In genomic region chr1:94854458-94855306, GRCh38 we compare ENCODE assay signal across 8 cellular contexts. TPM values are rescaled to one million over a fixed set of nuclear protein-coding genes. Genes with fewer than 3 reads are reported as not detected.
A peak's percentile ranks its signal among the peaks of the same experiment; 100 is the strongest.
DNase-seq lines count a peak whose midpoint lies in the region; TF ChIP-seq lines count a peak whose summit lies in the region.

No MANE protein-coding gene starts in this region.

- no peak overlapping the region for H2BK120ac ChIP-seq in neuronal stem cell (ENCODE audit: low read depth, low read length)

- no peak overlapping the region for H2BK5ac ChIP-seq in neuronal stem cell (ENCODE audit: low read length)

- H3K9ac ChIP-seq in neuronal stem cell (ENCODE audit: low read depth, low read length, poor library complexity) (peak overlapping the region; percentile 68), subcutaneous abdominal adipose tissue (ENCODE audit: low read length in 5 of 5) (peak overlapping the region in 1 of 5 donors; percentile 50)

- peak overlapping the region; percentile 0 for H3K18ac ChIP-seq in neuronal stem cell (ENCODE audit: low read length)

- no peak overlapping the region for H2BK15ac ChIP-seq in neuronal stem cell (ENCODE audit: low read length)

- H2AFZ ChIP-seq in neuronal stem cell (ENCODE audit: low read length), result peak overlapping the region; percentile 93

- H3K4me2 ChIP-seq in neuronal stem cell (ENCODE audit: insufficient read depth, low read length, poor library complexity, severe bottlenecking), result peak overlapping the region; percentile 89

- peak; percentile 90 for TF ChIP-seq CTCF in LNCAP (IDR thresholded peaks at IDR 0.05)

- H3K79me1 ChIP-seq in neuronal stem cell (ENCODE audit: low read depth, low read length), result no peaks in the 10 kb centered on the region

- H3K27me3 ChIP-seq in neuronal stem cell (ENCODE audit: control insufficient read depth in 3 of 3, insufficient read depth in 3 of 3, low read depth in 1 of 3, low read length in 3 of 3) (no peaks in the 10 kb centered on the region), subcutaneous abdominal adipose tissue (ENCODE audit: control insufficient read depth in 5 of 5, insufficient read depth in 4 of 5, low read length in 5 of 5) (no peaks in the 10 kb centered on the region)

- no peaks in the 10 kb centered on the region for H3K36me3 ChIP-seq in neuronal stem cell (replicated peaks in 1 of 2; ENCODE audit: control insufficient read depth in 2 of 2, insufficient read depth in 2 of 2, low read length in 2 of 2)
- H3K36me3 ChIP-seq in subcutaneous abdominal adipose tissue (ENCODE audit: control insufficient read depth in 5 of 5, insufficient read depth in 5 of 5, low read length in 5 of 5), result no peaks in the 10 kb centered on the region

- H3K14ac ChIP-seq in neuronal stem cell (ENCODE audit: low read length), result no peak overlapping the region

- peaks cover 0 to 10% of the 10 kb centered on the region in 2 donors for H3K4me1 ChIP-seq in neuronal stem cell (ENCODE audit: control insufficient read depth in 2 of 2, insufficient read depth in 1 of 2, low read depth in 1 of 2, low read length in 2 of 2)
- peaks cover 0 to 10% (median 4%) of the 10 kb centered on the region in 5 donors for H3K4me1 ChIP-seq in subcutaneous abdominal adipose tissue (ENCODE audit: control insufficient read depth in 5 of 5, insufficient read depth in 5 of 5, low read length in 5 of 5)

- DNase-seq in ELF-1 (ENCODE audit: low read depth, low spot score) (peak; percentile 93), H4 (ENCODE audit: low spot score) (peak; percentile 87), RPMI8226 (peak; percentile 76), germinal center (ENCODE audit: low spot score) (peak; percentile 86), neuronal stem cell (ENCODE audit: low spot score) (peak; percentile 77)
- DNase-seq in activated effector memory CD4-positive, alpha-beta T cell treated with anti-CD3 and anti-CD28 coated beads, Interleukin-2, amount 50 U/mL, for 16 hours, result peak; percentile 88

- H3K4me3 ChIP-seq in neuronal stem cell (ENCODE audit: low read length in 2 of 2), result peak overlapping the region; percentile 20 to 53
- peak overlapping the region; percentile 53 to 81 (median 55) for H3K4me3 ChIP-seq in subcutaneous abdominal adipose tissue (ENCODE audit: low read depth in 1 of 5, low read length in 5 of 5)

- WGBS in neuronal stem cell (ENCODE audit: extremely low coverage in 2 of 2, insufficient read length in 2 of 2, insufficient replicate concordance in 1 of 2), 2 donors, result no CpG with 5 or more reads among the region's 21 CpGs

- H3K27ac ChIP-seq in neuronal stem cell (replicated peaks; ENCODE audit: low read length) (no peak overlapping the region), subcutaneous abdominal adipose tissue (ENCODE audit: low read depth, low read length) (no peak overlapping the region)

- no peak overlapping the region for H4K8ac ChIP-seq in neuronal stem cell (ENCODE audit: low read depth, low read length)

- no peak overlapping the region for H4K91ac ChIP-seq in neuronal stem cell (ENCODE audit: low read depth, low read length, poor library complexity)

- no peak overlapping the region for H2AK5ac ChIP-seq in neuronal stem cell (ENCODE audit: low read depth, low read length)

- no peak overlapping the region for H3K23ac ChIP-seq in neuronal stem cell (ENCODE audit: low read depth, low read length, poor library complexity)

- H3K9me3 ChIP-seq in neuronal stem cell (replicated peaks in 1 of 2; ENCODE audit: control insufficient read depth in 2 of 2, insufficient read depth in 1 of 2, low read depth in 1 of 2, low read length in 2 of 2) (peaks cover 0 to 4% of the 10 kb centered on the region in 2 donors), subcutaneous abdominal adipose tissue (ENCODE audit: control insufficient read depth in 5 of 5, low read length in 5 of 5) (no peaks in the 10 kb centered on the region)

- H2BK12ac ChIP-seq in neuronal stem cell (ENCODE audit: low read length), result no peak overlapping the region

- no peak overlapping the region for H3K4ac ChIP-seq in neuronal stem cell (ENCODE audit: low read length)

RNA-seq across cellular contexts. Expression of gene SLC44A3, which starts 34.5 kb away (rescaled TPM):
- 1.1 and 2.7 TPM in 2 replicates for total RNA-seq in H4 (2014; rRNA removed; shearing (Covaris generic))
- polyA plus RNA-seq in neuronal stem cell (2013, experiment 1 of 2), result 0.82 TPM
- 1.1 TPM for polyA plus RNA-seq in neuronal stem cell (2013, experiment 2 of 2)
